In the genomic region with DNA sequence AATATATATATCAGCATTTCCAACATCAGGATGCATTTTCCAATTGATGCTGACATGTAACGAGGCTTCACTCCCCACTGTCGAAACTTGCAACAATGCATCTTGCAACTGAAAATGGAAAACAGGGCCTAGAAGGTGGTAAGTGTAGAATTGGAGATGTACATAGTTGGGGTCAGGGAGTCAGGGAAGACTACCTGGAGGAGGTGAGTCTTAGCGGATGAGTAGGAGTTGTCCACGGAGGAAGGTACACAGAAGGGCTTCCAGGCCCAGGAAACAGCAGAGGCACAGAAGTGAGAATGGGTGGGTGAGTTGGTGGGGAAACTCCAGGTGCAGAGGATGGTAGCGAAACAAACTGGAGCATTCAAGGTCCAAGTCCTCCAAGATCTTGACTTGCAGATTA, we compare ENCODE assay signal across 13 cellular contexts. TPM values are rescaled to one million over a fixed set of nuclear protein-coding genes. Genes with fewer than 3 reads are reported as not detected.
DNase-seq lines count a peak whose midpoint lies in the region; ATAC-seq and TF ChIP-seq lines count a peak whose summit lies in the region.
"Had no signal": no experiment of that assay in that cellular context is flagged by ENCODE, and none has a peak within 500 bp of the region (broad histone marks: within the 10 kb centered on the region; RNA-seq: fewer than 3 reads in every experiment).

No MANE protein-coding gene starts in this region.

- DNase-seq in T-helper 2 cell treated with Interferon-gamma antibody and Interleukin-4, amounts not matched to agents 5 μg/mL and 100 μg/mL, for 36 hours (ENCODE audit: low spot score): no peak
- DNase-seq in T-helper 2 cell (no peak), RWPE1 (ENCODE audit: low spot score) (no peak), neural progenitor cell (ENCODE audit: low spot score) (no peak), KBM-7 (no peak), superior temporal gyrus (ENCODE audit: extremely low spot score) (no peak)
- DNase-seq in central memory CD8-positive, alpha-beta T cell (ENCODE audit: low spot score in 2 of 2): no peak
- DNase-seq: activated CD4-positive, alpha-beta T cell treated with anti-CD3 and anti-CD28 coated beads, Interleukin-2, amount 50 U/mL, for 1 hour; erythroblast; heart right ventricle; NCI-H774 had no signal

- H3F3A ChIP-seq in neural progenitor cell (ENCODE audit: low read depth): peaks cover 40% of the 10 kb centered on the region

- H3K27ac Mint-ChIP-seq in T-helper 2 cell treated with Interferon-gamma antibody and Interleukin-4, amounts not matched to agents 5 μg/mL and 100 μg/mL, for 36 hours: peak overlapping the region; percentile 50
- peak overlapping the region; percentile 58 for H3K27ac Mint-ChIP-seq in central memory CD8-positive, alpha-beta T cell (ENCODE audit: low read depth)
- no peak overlapping the region for H3K27ac Mint-ChIP-seq in neural progenitor cell

- ATAC-seq in central memory CD8-positive, alpha-beta T cell (replicated peaks; ENCODE audit: extremely low read depth, poor library complexity, severe bottlenecking): no peak
- ATAC-seq in HG03432 (IDR thresholded peaks at IDR 0.05; ENCODE audit: unreplicated experiment): no peak
- ATAC-seq: heart right ventricle had no signal

- H3K36me3 Mint-ChIP-seq in T-helper 2 cell treated with Interferon-gamma antibody and Interleukin-4, amounts not matched to agents 5 μg/mL and 100 μg/mL, for 36 hours (ENCODE audit: low read depth): peaks cover 25% of the 10 kb centered on the region
- peaks cover 31% of the 10 kb centered on the region for H3K36me3 Mint-ChIP-seq in central memory CD8-positive, alpha-beta T cell (ENCODE audit: insufficient read depth)
- H3K36me3 Mint-ChIP-seq in neural progenitor cell: peaks cover 5% of the 10 kb centered on the region

- no peak overlapping the region for H2AFZ ChIP-seq in neural progenitor cell (replicated peaks)

- no peaks in the 10 kb centered on the region for H3K9me3 Mint-ChIP-seq in T-helper 2 cell treated with Interferon-gamma antibody and Interleukin-4, amounts not matched to agents 5 μg/mL and 100 μg/mL, for 36 hours
- no peaks in the 10 kb centered on the region for H3K9me3 Mint-ChIP-seq in central memory CD8-positive, alpha-beta T cell
- no peaks in the 10 kb centered on the region for H3K9me3 Mint-ChIP-seq in neural progenitor cell

- H3K27ac ChIP-seq in RWPE1: peak overlapping the region; percentile 96
- H3K27ac ChIP-seq in neural progenitor cell: no peak overlapping the region

- H3K4me3 Mint-ChIP-seq in T-helper 2 cell treated with Interferon-gamma antibody and Interleukin-4, amounts not matched to agents 5 μg/mL and 100 μg/mL, for 36 hours: peak overlapping the region; percentile 29
- peak overlapping the region; percentile 99 for H3K4me3 Mint-ChIP-seq in central memory CD8-positive, alpha-beta T cell
- H3K4me3 Mint-ChIP-seq in neural progenitor cell: peak overlapping the region; percentile 13

- TF ChIP-seq CTCF in RWPE1 (conservative IDR thresholded peaks at IDR 0.05; ENCODE audit: low read depth) (no peak), neural progenitor cell (IDR thresholded peaks at IDR 0.05) (no peak)

- H3K27me3 Mint-ChIP-seq in T-helper 2 cell treated with Interferon-gamma antibody and Interleukin-4, amounts not matched to agents 5 μg/mL and 100 μg/mL, for 36 hours (ENCODE audit: low read depth): no peaks in the 10 kb centered on the region
- no peaks in the 10 kb centered on the region for H3K27me3 Mint-ChIP-seq in central memory CD8-positive, alpha-beta T cell
- peaks cover 12% of the 10 kb centered on the region for H3K27me3 Mint-ChIP-seq in neural progenitor cell (ENCODE audit: insufficient read depth, low read depth)

- H4K20me1 ChIP-seq in neural progenitor cell (ENCODE audit: low read depth): peaks cover 28% of the 10 kb centered on the region

- in situ Hi-C loops in KBM-7 (cut with MboI; ENCODE audit: low pct_unique_long_range_greater_than_20kb, low sequenced_read_pairs): no loop called here

- H3K4me3 ChIP-seq in neural progenitor cell: no peak overlapping the region
- H3K4me3 ChIP-seq: heart right ventricle, tibial nerve had no signal

- peaks cover 10% of the 10 kb centered on the region for H3K4me1 ChIP-seq in neural progenitor cell

- CTCF ChIA-PET in RWPE1 (lab: Yijun Ruan, JAX): interaction anchor here (0.6 to 3.1 kb wide), 6 partner anchors 15 to 212 kb away, joined by 3 to 27 read pairs (median 4); no protein-coding TSS in a partner anchor

- no peak overlapping the region for H3K9ac ChIP-seq in neural progenitor cell

- peaks cover 27% of the 10 kb centered on the region for H3K79me2 ChIP-seq in neural progenitor cell (ENCODE audit: low read depth)

- H3K36me3 ChIP-seq in neural progenitor cell: no peaks in the 10 kb centered on the region
- H3K36me3 ChIP-seq: tibial nerve had no signal

- H3K4me2 ChIP-seq in neural progenitor cell: no peak overlapping the region

- POLR2A ChIA-PET in RWPE1 (lab: Yijun Ruan, JAX; ENCODE audit: low non-redundant PET): no interaction called here

- no peaks in the 10 kb centered on the region for H3K9me3 ChIP-seq in neural progenitor cell (ENCODE audit: low read depth)
- H3K9me3 ChIP-seq: heart right ventricle, tibial nerve had no signal

- peaks cover 38% of the 10 kb centered on the region for H3K4me1 Mint-ChIP-seq in T-helper 2 cell treated with Interferon-gamma antibody and Interleukin-4, amounts not matched to agents 5 μg/mL and 100 μg/mL, for 36 hours (ENCODE audit: low read depth)
- H3K4me1 Mint-ChIP-seq in central memory CD8-positive, alpha-beta T cell: peaks cover 60% of the 10 kb centered on the region
- H3K4me1 Mint-ChIP-seq in neural progenitor cell: peaks cover 46% of the 10 kb centered on the region

- peaks cover 27% of the 10 kb centered on the region for H3K27me3 ChIP-seq in neural progenitor cell
- H3K27me3 ChIP-seq: heart right ventricle, tibial nerve had no signal

RNA-seq across cellular contexts. Expression of gene GRK2, which starts 2.0 kb away (rescaled TPM):
- 30.0 and 54.4 TPM in 2 replicates for total RNA-seq in neural progenitor cell (ENCODE audit: low replicate concordance)

RNA-seq across cellular contexts. Expression of gene ANKRD13D, which starts 24.8 kb away (rescaled TPM):
- 21.0 and 29.2 TPM in 2 replicates for total RNA-seq in neural progenitor cell (ENCODE audit: low replicate concordance)

RNA-seq across cellular contexts. Expression of gene SSH3, which starts 39.1 kb away (rescaled TPM):
- total RNA-seq in neural progenitor cell (ENCODE audit: low replicate concordance): 1.4 and 7.1 TPM in 2 replicates

Comparison
In these comparisons a context has a peak if more than half of its experiments do, and no peak if none do; other contexts are left out.
1. H3K4me3 Mint-ChIP-seq: peak in every context shown above with its lines; median percentile 99 in central memory CD8-positive, alpha-beta T cell; 29 in T-helper 2 cell treated with Interferon-gamma antibody and Interleukin-4, amounts not matched to agents 5 μg/mL and 100 μg/mL, for 36 hours; 13 in neural progenitor cell.